ENCODE assay signal across 33 cellular contexts in the genomic region with DNA sequence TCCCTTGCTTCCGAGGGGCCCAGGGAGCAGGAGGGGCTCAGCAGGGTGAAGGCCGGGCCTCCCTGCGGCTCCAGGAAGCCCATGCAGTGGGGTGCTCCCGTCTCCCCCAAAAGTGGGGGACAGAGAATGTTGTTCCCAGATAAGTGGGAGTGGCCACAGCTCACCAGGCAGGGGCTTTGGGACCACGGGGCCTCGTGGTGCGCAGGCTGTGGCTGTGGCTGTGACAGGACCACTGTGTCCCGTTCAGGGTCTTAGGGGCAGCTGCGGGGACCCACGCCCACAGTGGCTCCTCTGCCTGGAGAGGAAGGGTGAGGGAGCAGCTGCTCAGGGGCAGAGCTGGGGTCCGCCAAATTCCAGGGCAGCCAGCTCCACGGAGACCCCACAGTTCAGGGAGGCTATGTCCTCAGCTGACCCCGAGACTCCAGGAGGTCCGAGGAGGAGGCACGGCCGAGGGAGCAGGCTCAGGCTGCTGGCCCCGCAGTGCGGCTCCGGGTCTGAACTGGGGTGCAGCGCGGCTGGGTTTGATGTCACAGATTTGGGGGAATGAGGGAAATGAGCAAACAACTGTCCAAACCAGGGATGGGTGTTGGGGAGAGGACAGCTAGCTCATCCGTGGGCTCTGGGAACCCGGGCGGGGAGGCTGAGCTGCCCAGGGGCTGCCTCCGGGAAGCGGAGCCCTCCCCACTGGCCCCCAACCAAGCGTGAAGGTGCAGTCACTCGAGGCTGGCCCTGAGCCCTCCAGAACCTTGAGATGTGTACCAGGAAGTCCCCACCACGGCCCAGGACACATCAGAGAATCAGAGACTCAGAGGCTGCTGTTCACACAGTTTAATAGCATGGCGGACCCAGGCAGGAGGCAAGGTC. TPM values are rescaled to one million over a fixed set of nuclear protein-coding genes. Genes with fewer than 3 reads are reported as not detected.
"Had no signal": no experiment of that assay in that cellular context is flagged by ENCODE, and none has a peak within 500 bp of the region (broad histone marks: within the 10 kb centered on the region; RNA-seq: fewer than 3 reads in every experiment).

No MANE protein-coding gene starts in this region.

- H3K27ac ChIP-seq: coronary artery, esophagus squamous epithelium, heart right ventricle, left ventricle myocardium inferior, lower lobe of right lung, prostate gland, right atrium auricular region, thoracic aorta, transverse colon, upper lobe of right lung, uterus had no signal

- H3K4me1 ChIP-seq: esophagus squamous epithelium, heart right ventricle, left ventricle myocardium inferior, lower lobe of right lung, prostate gland, right atrium auricular region, transverse colon, upper lobe of right lung, uterus had no signal

- FAIRE-seq: endothelial cell of umbilical vein had no signal

- ATAC-seq: heart right ventricle; left colon; lower lobe of right lung; natural killer cell; sciatic nerve; stimulated activated naive CD8-positive, alpha-beta T cell treated with anti-CD3 and anti-CD28 coated beads, Interleukin-15, Interleukin-2, amounts not matched to agents 100 U/mL and 50 U/mL, for 24 hours; upper lobe of right lung had no signal

- H3K4me3 ChIP-seq: coronary artery, esophagus squamous epithelium, heart right ventricle, left ventricle myocardium inferior, lower lobe of right lung, prostate gland, right atrium auricular region, smooth muscle cell, thoracic aorta, transverse colon, upper lobe of right lung, uterus had no signal

- H3K27me3 ChIP-seq: right atrium auricular region, uterus had no signal

- DNase-seq: dermis blood vessel endothelial cell; effector memory CD4-positive, alpha-beta T cell; esophagus squamous epithelium; foreskin melanocyte; heart right ventricle; hippocampal formation; immature natural killer cell; islet precursor cell; kidney glomerular epithelial cell; left colon; left ventricle myocardium inferior; lower lobe of right lung; natural killer cell; stimulated activated CD4-positive, alpha-beta T cell treated with anti-CD3 and anti-CD28 coated beads, Interleukin-12 subunit alpha, Interleukin-12 subunit beta, amount 100 ng/mL, for 4 hours; stimulated activated CD4-positive, alpha-beta T cell treated with anti-CD3 and anti-CD28 coated beads, Interleukin-1b, Interleukin-23, amount 100 ng/mL, for 48 hours; stimulated activated CD4-positive, alpha-beta T cell treated with anti-CD3 and anti-CD28 coated beads, Interleukin-4, amount 100 ng/mL, for 1 hour; stimulated activated CD8-positive, alpha-beta memory T cell treated with anti-CD3 and anti-CD28 coated beads, Interleukin-4, amount 100 ng/mL, for 48 hours; stimulated activated naive CD8-positive, alpha-beta T cell treated with anti-CD3 and anti-CD28 coated beads, Interleukin-15, Interleukin-2, amounts not matched to agents 100 U/mL and 50 U/mL, for 24 hours; substantia nigra; transverse colon; upper lobe of right lung; uterus had no signal

- H3K4me2 ChIP-seq: smooth muscle cell had no signal

- H3K4me3 Mint-ChIP-seq: immature natural killer cell, natural killer cell had no signal

- H3K4me1 Mint-ChIP-seq: immature natural killer cell, natural killer cell had no signal

- H3K36me3 Mint-ChIP-seq: immature natural killer cell, natural killer cell had no signal

- H3K9me3 ChIP-seq: esophagus squamous epithelium, heart right ventricle, left ventricle myocardium inferior, lower lobe of right lung, prostate gland, right atrium auricular region, thoracic aorta, transverse colon, upper lobe of right lung, uterus had no signal

- H3K27ac Mint-ChIP-seq: immature natural killer cell, natural killer cell had no signal

- H3K9me3 Mint-ChIP-seq: immature natural killer cell, natural killer cell had no signal

- H3K36me3 ChIP-seq: esophagus squamous epithelium, heart right ventricle, left ventricle myocardium inferior, lower lobe of right lung, prostate gland, right atrium auricular region, thoracic aorta, transverse colon, upper lobe of right lung, uterus had no signal

RNA-seq across cellular contexts. Expression of a gene that starts 23.4 kb away (rescaled TPM):
- total RNA-seq: dermis blood vessel endothelial cell, endothelial cell of umbilical vein, epithelial cell of proximal tubule, left ventricle myocardium inferior, mononuclear cell, osteocyte, smooth muscle cell had no signal
- polyA plus RNA-seq: endothelial cell of umbilical vein, immature natural killer cell, neural cell, smooth muscle cell had no signal

RNA-seq across cellular contexts. Expression of a gene that starts 38.8 kb away (rescaled TPM):
- total RNA-seq: dermis blood vessel endothelial cell, endothelial cell of umbilical vein, epithelial cell of proximal tubule, mononuclear cell, osteocyte, smooth muscle cell had no signal
- polyA plus RNA-seq: endothelial cell of umbilical vein, immature natural killer cell, neural cell, smooth muscle cell had no signal

RNA-seq across cellular contexts. Expression of a gene that starts 49.3 kb away (rescaled TPM):
- total RNA-seq: dermis blood vessel endothelial cell, endothelial cell of umbilical vein, epithelial cell of proximal tubule, mononuclear cell, osteocyte, smooth muscle cell had no signal
- polyA plus RNA-seq: endothelial cell of umbilical vein, immature natural killer cell, neural cell, smooth muscle cell had no signal
